In genomic region chr22:27778299-27779090, GRCh38 we compare ENCODE assay signal across 14 cellular contexts. TPM values are rescaled to one million over a fixed set of nuclear protein-coding genes. Genes with fewer than 3 reads are reported as not detected.
DNase-seq lines count a peak whose midpoint lies in the region; ATAC-seq and TF ChIP-seq lines count a peak whose summit lies in the region.
"Had no signal": no experiment of that assay in that cellular context is flagged by ENCODE, and none has a peak within 500 bp of the region (broad histone marks: within the 10 kb centered on the region; RNA-seq: fewer than 3 reads in every experiment).

No MANE protein-coding gene starts in this region.

- H3K36me3 ChIP-seq in left ventricle myocardium inferior (no peaks in the 10 kb centered on the region), fibroblast of lung (ENCODE audit: control insufficient read depth, insufficient read depth, low read length) (no peaks in the 10 kb centered on the region)
- no peaks in the 10 kb centered on the region for H3K36me3 ChIP-seq in naive thymus-derived CD4-positive, alpha-beta T cell (ENCODE audit: control insufficient read depth in 2 of 3, insufficient read depth in 3 of 3, low read length in 3 of 3)
- H3K36me3 ChIP-seq: ovary had no signal

- peak overlapping the region; percentile 86 for H3K27ac Mint-ChIP-seq in osteocyte (ENCODE audit: unreplicated experiment)
- H3K27ac Mint-ChIP-seq in naive thymus-derived CD4-positive, alpha-beta T cell = no peak overlapping the region
- H3K27ac Mint-ChIP-seq: activated T-helper 2 cell treated with anti-CD3 and anti-CD28 coated beads, Interferon-gamma antibody, Interleukin-2, Interleukin-4, amounts not matched to agents 10 μg/mL and 5 μg/mL and 100 μg/mL, durations not matched to agents 14 hours and 24 hours and 36 hours; mesothelial cell of epicardium had no signal

- H3K9ac ChIP-seq in fibroblast of lung (ENCODE audit: insufficient read depth, low read length) = no peak overlapping the region

- no peaks in the 10 kb centered on the region for H3K27me3 Mint-ChIP-seq in osteocyte (ENCODE audit: unreplicated experiment)
- H3K27me3 Mint-ChIP-seq in naive thymus-derived CD4-positive, alpha-beta T cell = peaks cover 0 to 24% (median 10%) of the 10 kb centered on the region in 5 donors

- DNase-seq in left ventricle myocardium inferior = no peak
- no peak for DNase-seq in cardiac septum (ENCODE audit: low spot score)
- peak in 1 of 2 donors; percentile 62 for DNase-seq in fibroblast of lung (ENCODE audit: low read depth in 2 of 2)
- no peak for DNase-seq in osteocyte (ENCODE audit: extremely low spot score, unreplicated experiment)
- DNase-seq in naive thymus-derived CD4-positive, alpha-beta T cell = no peak
- DNase-seq in NCI-H1092 treated with DMSO at 0.1 percent for 48 hours (lab: John Stamatoyannopoulos, UW) = no peak
- DNase-seq in HEK293T (ENCODE audit: extremely low spot score) = no peak
- DNase-seq: aorta, NCI-H1436 had no signal

- H3K36me3 Mint-ChIP-seq in osteocyte (ENCODE audit: unreplicated experiment) = peaks cover 41% of the 10 kb centered on the region
- no peaks in the 10 kb centered on the region for H3K36me3 Mint-ChIP-seq in naive thymus-derived CD4-positive, alpha-beta T cell

- peaks cover 12% of the 10 kb centered on the region for H3K9me3 ChIP-seq in left ventricle myocardium inferior (replicated peaks)
- no peaks in the 10 kb centered on the region for H3K9me3 ChIP-seq in fibroblast of lung (ENCODE audit: control insufficient read depth, insufficient read depth, low read depth, low read length)
- H3K9me3 ChIP-seq in naive thymus-derived CD4-positive, alpha-beta T cell (ENCODE audit: control insufficient read depth in 2 of 3, low read length in 3 of 3) = no peaks in the 10 kb centered on the region
- H3K9me3 ChIP-seq: ovary had no signal

- H3K27me3 ChIP-seq in left ventricle myocardium inferior (ENCODE audit: low read depth) (no peaks in the 10 kb centered on the region), fibroblast of lung (ENCODE audit: control insufficient read depth, insufficient read depth, low read length) (no peaks in the 10 kb centered on the region)
- no peaks in the 10 kb centered on the region for H3K27me3 ChIP-seq in naive thymus-derived CD4-positive, alpha-beta T cell (ENCODE audit: control insufficient read depth in 2 of 2, insufficient read depth in 2 of 2, low read length in 2 of 2)
- H3K27me3 ChIP-seq: ovary had no signal

- H3K27ac ChIP-seq in left ventricle myocardium inferior (replicated peaks) (peak overlapping the region; percentile 82), fibroblast of lung (ENCODE audit: insufficient read depth, low read length) (peak overlapping the region; percentile 10)
- no peak overlapping the region for H3K27ac ChIP-seq in naive thymus-derived CD4-positive, alpha-beta T cell (ENCODE audit: low read depth, low read length)
- H3K27ac ChIP-seq: ovary had no signal

- peak overlapping the region; percentile 51 for H3K4me2 ChIP-seq in fibroblast of lung (ENCODE audit: extremely low read depth, insufficient read depth, low read length)

- H3K79me2 ChIP-seq in fibroblast of lung (ENCODE audit: control insufficient read depth, insufficient read depth, low read length) = no peaks in the 10 kb centered on the region

- no peaks in the 10 kb centered on the region for H3K9me3 Mint-ChIP-seq in osteocyte (ENCODE audit: unreplicated experiment)
- no peaks in the 10 kb centered on the region for H3K9me3 Mint-ChIP-seq in naive thymus-derived CD4-positive, alpha-beta T cell
- H3K9me3 Mint-ChIP-seq: activated T-helper 2 cell treated with anti-CD3 and anti-CD28 coated beads, Interferon-gamma antibody, Interleukin-2, Interleukin-4, amounts not matched to agents 10 μg/mL and 5 μg/mL and 100 μg/mL, durations not matched to agents 14 hours and 24 hours and 36 hours; mesothelial cell of epicardium had no signal

- POLR2A ChIA-PET in naive thymus-derived CD4-positive, alpha-beta T cell (lab: Charles Lee) = no interaction called here
- POLR2A ChIA-PET in HEK293T (lab: Yijun Ruan, JAX) = no interaction called here

- H3K4me1 Mint-ChIP-seq in osteocyte (ENCODE audit: unreplicated experiment) = peaks cover 74% of the 10 kb centered on the region
- no peaks in the 10 kb centered on the region for H3K4me1 Mint-ChIP-seq in naive thymus-derived CD4-positive, alpha-beta T cell

- intact Hi-C loops in left ventricle myocardium inferior (cut with micrococcal nuclease) (no loop called here), cardiac septum (cut with DNase I) (loop anchor here (5.0 kb wide), 1 partner anchor 51 kb away; no protein-coding TSS in a partner anchor)
- intact Hi-C loops in naive thymus-derived CD4-positive, alpha-beta T cell (cut with micrococcal nuclease) = no loop called here

- no peak for ATAC-seq in naive thymus-derived CD4-positive, alpha-beta T cell
- no peak for ATAC-seq in HG02973 (IDR thresholded peaks at IDR 0.05; ENCODE audit: unreplicated experiment)
- ATAC-seq: SK-N-SH treated with all-trans-retinoic acid at 6 μM for 48 hours had no signal

- no peaks in the 10 kb centered on the region for H4K20me1 ChIP-seq in fibroblast of lung (ENCODE audit: control insufficient read depth, extremely low read depth, insufficient read depth, low read length)

- no peak overlapping the region for H3K4me3 Mint-ChIP-seq in osteocyte (ENCODE audit: unreplicated experiment)
- no peak overlapping the region for H3K4me3 Mint-ChIP-seq in naive thymus-derived CD4-positive, alpha-beta T cell
- H3K4me3 Mint-ChIP-seq: mesothelial cell of epicardium had no signal

- peaks cover 78% of the 10 kb centered on the region for H3K4me1 ChIP-seq in left ventricle myocardium inferior
- H3K4me1 ChIP-seq in fibroblast of lung (ENCODE audit: control insufficient read depth, extremely low read depth, insufficient read depth, low read length) = no peaks in the 10 kb centered on the region
- H3K4me1 ChIP-seq in naive thymus-derived CD4-positive, alpha-beta T cell (ENCODE audit: control insufficient read depth in 2 of 2, insufficient read depth in 2 of 2, low read length in 2 of 2) = no peaks in the 10 kb centered on the region

- TF ChIP-seq CTCF in left ventricle myocardium inferior (IDR thresholded peaks at IDR 0.05; ENCODE audit: borderline replicate concordance) (no peak), fibroblast of lung (conservative IDR thresholded peaks at IDR 0.05 in 1 of 2, IDR thresholded peaks at IDR 0.05 in 1 of 2; ENCODE audit: low read depth in 1 of 2, low read length in 2 of 2) (no peak), osteocyte (IDR thresholded peaks at IDR 0.05) (no peak)

- H2AFZ ChIP-seq in fibroblast of lung (ENCODE audit: low read length) = no peak overlapping the region

- CTCF ChIA-PET in naive thymus-derived CD4-positive, alpha-beta T cell (lab: Charles Lee) = no interaction called here
- CTCF ChIA-PET in HEK293T (lab: Yijun Ruan, JAX) = no interaction called here

- H3K4me3 ChIP-seq in left ventricle myocardium inferior (no peak overlapping the region), fibroblast of lung (replicated peaks in 1 of 4; ENCODE audit: control extremely low read depth in 1 of 4, insufficient read depth in 1 of 4, low read depth in 3 of 4, low read length in 4 of 4) (no peak overlapping the region)
- no peak overlapping the region for H3K4me3 ChIP-seq in naive thymus-derived CD4-positive, alpha-beta T cell (ENCODE audit: low read length)
- H3K4me3 ChIP-seq: ovary had no signal

TF ChIP-seq in HEK293T, 16 proteins besides CTCF, POLR2A, EP300 and RAD21:
- TF ChIP-seq FOXA1 (IDR thresholded peaks at IDR 0.05) (no peak), L3MBTL2 (conservative IDR thresholded peaks at IDR 0.05) (no peak), NFRKB (IDR thresholded peaks at IDR 0.05) (no peak), CTBP1 (IDR thresholded peaks at IDR 0.05; ENCODE audit: borderline replicate concordance) (no peak), HDGF (IDR thresholded peaks at IDR 0.05; ENCODE audit: borderline replicate concordance) (no peak), LEF1 (IDR thresholded peaks at IDR 0.05; ENCODE audit: borderline replicate concordance) (no peak), ELF4 (IDR thresholded peaks at IDR 0.05) (no peak), FOXK2 (IDR thresholded peaks at IDR 0.05) (no peak), ZNF384 (IDR thresholded peaks at IDR 0.05) (no peak), ARNT (IDR thresholded peaks at IDR 0.05) (no peak), SP1 (IDR thresholded peaks at IDR 0.05) (no peak), TARDBP (IDR thresholded peaks at IDR 0.05) (no peak)
- TF ChIP-seq, protein P1, sequence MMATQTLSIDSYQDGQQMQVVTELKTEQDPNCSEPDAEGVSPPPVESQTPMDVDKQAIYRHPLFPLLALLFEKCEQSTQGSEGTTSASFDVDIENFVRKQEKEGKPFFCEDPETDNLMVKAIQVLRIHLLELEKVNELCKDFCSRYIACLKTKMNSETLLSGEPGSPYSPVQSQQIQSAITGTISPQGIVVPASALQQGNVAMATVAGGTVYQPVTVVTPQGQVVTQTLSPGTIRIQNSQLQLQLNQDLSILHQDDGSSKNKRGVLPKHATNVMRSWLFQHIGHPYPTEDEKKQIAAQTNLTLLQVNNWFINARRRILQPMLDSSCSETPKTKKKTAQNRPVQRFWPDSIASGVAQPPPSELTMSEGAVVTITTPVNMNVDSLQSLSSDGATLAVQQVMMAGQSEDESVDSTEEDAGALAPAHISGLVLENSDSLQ (IDR thresholded peaks at IDR 0.05) = no peak

RNA-seq across cellular contexts. Expression of gene MN1, which starts 23.1 kb away (rescaled TPM):
- total RNA-seq in left ventricle myocardium inferior = 7.7 TPM
- 6.4 TPM for total RNA-seq in cardiac septum
- 1.0 and 7.4 TPM in 2 replicates for total RNA-seq in fibroblast of lung
- polyA plus RNA-seq in fibroblast of lung = 2.8 and 11.8 TPM in 2 replicates
- polyA plus RNA-seq in fibroblast of lung (2012) = 3.9 and 9.5 TPM in 2 replicates
- 14.0 and 82.2 TPM in 2 replicates for polyA minus RNA-seq in fibroblast of lung (ENCODE audit: low replicate concordance)
- 145 and 153 TPM in 2 replicates for total RNA-seq in osteocyte
- total RNA-seq in naive thymus-derived CD4-positive, alpha-beta T cell = 1 to 10 TPM in 2 of 5 experiments, under 1 TPM in 3; 0.16 to 3.8 (median 0.38) TPM
- not detected for polyA plus RNA-seq in naive thymus-derived CD4-positive, alpha-beta T cell

Comparison
In these comparisons a context has a peak if more than half of its experiments do, and no peak if none do; other contexts are left out.
1. RNA of gene MN1, which starts 23.1 kb away (total RNA-seq): 145 to 153 TPM in osteocyte; 7.7 TPM in left ventricle myocardium inferior (single experiment), 1.0 to 7.4 TPM in fibroblast of lung, 6.4 TPM in cardiac septum (single experiment) and 0.16 to 3.8 TPM in naive thymus-derived CD4-positive, alpha-beta T cell; every median in the first group is over 10 times any median in the second.